In genomic region chr1:16501446-16501845, GRCh38 we compare ENCODE assay signal across 5 cellular contexts. TPM values are rescaled to one million over a fixed set of nuclear protein-coding genes. Genes with fewer than 3 reads are reported as not detected.
"Had no signal": no experiment of that assay in that cellular context is flagged by ENCODE, and none has a peak within 500 bp of the region (broad histone marks: within the 10 kb centered on the region; RNA-seq: fewer than 3 reads in every experiment).

No MANE protein-coding gene starts in this region.

RNA-seq across cellular contexts. Expression of gene RNU1-1, which starts 12.6 kb away (rescaled TPM):
- total RNA-seq: LHCN-M2, M059J had no signal
- polyA plus RNA-seq: aorta, IMR-90, SK-N-SH had no signal
